In genomic region chr14:76647699-76648298, GRCh38 we compare ENCODE assay signal across 8 cellular contexts.
DNase-seq lines count a peak whose midpoint lies in the region; ATAC-seq, FAIRE-seq and TF ChIP-seq lines count a peak whose summit lies in the region.

No MANE protein-coding gene starts in this region.

- H3K9me3 ChIP-seq in A673 (ENCODE audit: low read depth, low read length, poor library complexity, severe bottlenecking) (no peaks in the 10 kb centered on the region), lung (ENCODE audit: control insufficient read depth in 2 of 2, insufficient read depth in 1 of 2, low read length in 1 of 2) (peaks cover 0 to 3% of the 10 kb centered on the region in 2 donors)

- H3K27me3 ChIP-seq in A673 (replicated peaks; ENCODE audit: insufficient read depth, low read depth, low read length, poor library complexity), result no peaks in the 10 kb centered on the region
- H3K27me3 ChIP-seq in lung (ENCODE audit: control insufficient read depth, insufficient read depth), result no peaks in the 10 kb centered on the region

- BruUV-seq in A673 (replicated peaks; lab: Mats Ljungman, UMichigan), result no TSS peak

- POLR2A ChIA-PET in A673 (lab: Charles Lee; ENCODE audit: low non-redundant PET), result no interaction called here

- intact Hi-C loops in A673 (cut with micrococcal nuclease; ENCODE audit: unreplicated experiment), result loop anchor here (5.0 kb wide), 1 partner anchor 190 kb away; no protein-coding TSS in a partner anchor

- ATAC-seq in lung (ENCODE audit: insufficient read depth, low FRiP score) (no peak), HG03521 (IDR thresholded peaks at IDR 0.05; ENCODE audit: unreplicated experiment) (no peak)

- H3K4me1 ChIP-seq in A673 (ENCODE audit: insufficient read depth, low read length, poor library complexity, severe bottlenecking) (peaks cover 12% of the 10 kb centered on the region), lung (ENCODE audit: control insufficient read depth in 2 of 2, insufficient read depth in 2 of 2, low read length in 2 of 2) (no peaks in the 10 kb centered on the region)

- H3K4me3 ChIP-seq in A673 (ENCODE audit: low read depth, low read length, poor library complexity, severe bottlenecking) (no peak overlapping the region), lung (no peak overlapping the region)

- 78 to 80% methylated on average over 7 of the region's 7 CpGs for WGBS in lung, 2 donors

- H3K36me3 ChIP-seq in A673 (ENCODE audit: insufficient read depth, low read length, poor library complexity, severe bottlenecking) (no peaks in the 10 kb centered on the region), lung (ENCODE audit: control insufficient read depth in 2 of 2, insufficient read depth in 2 of 2, low read length in 2 of 2) (no peaks in the 10 kb centered on the region)

- TF ChIP-seq CTCF in A673 (conservative IDR thresholded peaks at IDR 0.05; ENCODE audit: low read depth, low read length) (peak; percentile 89), LNCAP (IDR thresholded peaks at IDR 0.05) (peak; percentile 90), lung (IDR thresholded peaks at IDR 0.05; ENCODE audit: control extremely low read depth, extremely low read depth) (peak; percentile 46)

- H3K27ac ChIP-seq in A673 (ENCODE audit: low read depth, low read length, poor library complexity, severe bottlenecking) (no peak overlapping the region), lung (ENCODE audit: low read depth in 1 of 2, low read length in 1 of 2) (no peak overlapping the region)

- no peak for FAIRE-seq in RCC 7860 (lab: Jason Lieb, UNC)

- CTCF ChIA-PET in A673 (lab: Charles Lee), result interaction anchor here (0.6 to 0.9 kb wide), 3 partner anchors 11 to 189 kb away, joined by 3 to 4 read pairs (median 3); no protein-coding TSS in a partner anchor

- DNase-seq in A673 (ENCODE audit: low spot score), result peak; percentile 72
- peak; percentile 82 for DNase-seq in GM03348 (ENCODE audit: low spot score)
- peak; percentile 6 for DNase-seq in RCC 7860 (ENCODE audit: low spot score)
- peak; percentile 35 to 64 for DNase-seq in dermis microvascular lymphatic vessel endothelial cell (ENCODE audit: low read depth in 2 of 2)
- DNase-seq in lung (ENCODE audit: low spot score), result no peak
- no peak for DNase-seq in effector CD8-positive, alpha-beta T cell (lab: John Stamatoyannopoulos, UW)

Comparison
In these comparisons a context has a peak if more than half of its experiments do, and no peak if none do; other contexts are left out.
1. DNase-seq: peak in A673 (single experiment), GM03348 (single experiment), RCC 7860 (single experiment) and dermis microvascular lymphatic vessel endothelial cell (2 of 2); none in lung (single experiment) and effector CD8-positive, alpha-beta T cell (single experiment).
2. Peak in every context shown above with its lines, with median percentiles within 50 percentile points of each other: CTCF ChIP-seq.